In genomic region chr10:119655566-119656001, GRCh38 we compare ENCODE assay signal across 8 cellular contexts. TPM values are rescaled to one million over a fixed set of nuclear protein-coding genes. Genes with fewer than 3 reads are reported as not detected.
DNase-seq lines count a peak whose midpoint lies in the region; ATAC-seq and TF ChIP-seq lines count a peak whose summit lies in the region.

No MANE protein-coding gene starts in this region.

- DNase-seq in AG09309 (ENCODE audit: low read depth) (peak; percentile 62), SJSA1 (ENCODE audit: low read depth in 1 of 2, low spot score in 2 of 2) (peak; percentile 87 to 91), hepatic stellate cell (ENCODE audit: low spot score) (peak; percentile 58), SIG-M5 treated with dmso at 0.1 percent for 504 hours (lab: John Stamatoyannopoulos, UW; ENCODE audit: unreplicated experiment) (no peak)
- peak; percentile 56 for DNase-seq in stimulated activated naive CD4-positive, alpha-beta T cell treated with Interleukin-2 at 50 U/mL for 16 hours (lab: John Stamatoyannopoulos, UW)

- TF ChIP-seq CTCF in AG09309 (IDR thresholded peaks at IDR 0.05; ENCODE audit: control insufficient read depth, insufficient read depth, low read depth, low read length, missing control alignments): no peak

- no peaks in the 10 kb centered on the region for H3K27me3 ChIP-seq in SJSA1 (replicated peaks)

- H3K36me3 ChIP-seq in SJSA1: peaks cover 68% of the 10 kb centered on the region

- peaks cover 66% of the 10 kb centered on the region for H3K4me1 ChIP-seq in SJSA1 (replicated peaks)

- H3K4me3 ChIP-seq in AG09309 (ENCODE audit: control insufficient read depth, low read depth, low read length) (peak overlapping the region; percentile 25), SJSA1 (peak overlapping the region; percentile 20)

- no peaks in the 10 kb centered on the region for H3K9me3 ChIP-seq in SJSA1 (replicated peaks)

- no peak for ATAC-seq in HG02763 (IDR thresholded peaks at IDR 0.05; ENCODE audit: unreplicated experiment)
- ATAC-seq in GM19397 (IDR thresholded peaks at IDR 0.05; ENCODE audit: unreplicated experiment): no peak

- WGBS in adipose tissue, 3 donors: 29 to 58% (median 32%) methylated on average over 11 of the region's 11 CpGs

- H3K27ac ChIP-seq in SJSA1: peak overlapping the region; percentile 50
- H3K27ac ChIP-seq in adipose tissue (ENCODE audit: low read depth, low read length): peak overlapping the region; percentile 21

RNA-seq across cellular contexts. Expression of gene BAG3, which starts 4.4 kb away (rescaled TPM):
- total RNA-seq in SJSA1 (2014; rRNA removed; shearing (Covaris generic)): 12.6 and 19.7 TPM in 2 replicates
- polyA plus RNA-seq in adipose tissue: 10 to 100 TPM; 12.1 to 90.9 (median 44.0) TPM

RNA-seq across cellular contexts. Expression of gene TIAL1, which starts 58.8 kb away (rescaled TPM):
- total RNA-seq in SJSA1 (2014; rRNA removed; shearing (Covaris generic)): 22.9 and 47.8 TPM in 2 replicates
- 10 to 100 TPM; 34.7 to 39.9 (median 38.6) TPM for polyA plus RNA-seq in adipose tissue
